29 cellular contexts compared by ENCODE assay signal in the genomic region with DNA sequence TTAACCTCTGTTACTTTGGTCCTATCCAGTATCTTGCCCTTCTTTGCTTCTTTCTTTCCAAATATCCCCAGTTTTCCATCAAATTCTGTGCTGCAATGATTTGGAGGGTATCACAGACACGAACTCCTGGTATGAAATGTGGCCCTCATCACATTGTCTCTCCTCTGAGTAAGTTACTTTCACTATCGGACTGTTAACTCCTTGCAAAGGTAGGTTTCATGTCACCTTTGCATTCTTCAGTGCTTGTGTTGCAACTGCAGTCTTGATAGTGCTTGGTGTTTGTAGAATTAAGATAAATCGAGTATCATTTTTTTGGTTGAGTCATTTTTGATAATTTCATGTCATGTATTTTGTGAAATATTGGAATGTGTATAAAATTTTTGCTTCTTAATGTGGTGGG.
DNase-seq lines count a peak whose midpoint lies in the region; ATAC-seq, FAIRE-seq and TF ChIP-seq lines count a peak whose summit lies in the region.
"Had no signal": no experiment of that assay in that cellular context is flagged by ENCODE, and none has a peak within 500 bp of the region (broad histone marks: within the 10 kb centered on the region; RNA-seq: fewer than 3 reads in every experiment).

No MANE protein-coding gene starts in this region.

- H3K79me2 ChIP-seq in GM23338 (replicated peaks; ENCODE audit: insufficient read depth), result no peaks in the 10 kb centered on the region
- H3K79me2 ChIP-seq in PC-3 (ENCODE audit: low read length), result no peaks in the 10 kb centered on the region

- H3K27me3 ChIP-seq in GM23338 (ENCODE audit: insufficient read depth), result no peaks in the 10 kb centered on the region
- H3K27me3 ChIP-seq in PC-3 (ENCODE audit: low read length), result no peaks in the 10 kb centered on the region
- no peaks in the 10 kb centered on the region for H3K27me3 ChIP-seq in gastroesophageal sphincter
- no peaks in the 10 kb centered on the region for H3K27me3 ChIP-seq in small intestine (ENCODE audit: control insufficient read depth in 2 of 2, insufficient read depth in 2 of 2, low read length in 2 of 2)
- H3K27me3 ChIP-seq: BE2C, SJSA1 had no signal

- H4K20me1 ChIP-seq in GM23338 (replicated peaks; ENCODE audit: insufficient read depth), result no peaks in the 10 kb centered on the region
- H4K20me1 ChIP-seq in PC-3 (ENCODE audit: low read length), result no peaks in the 10 kb centered on the region

- FAIRE-seq in small intestine (lab: Jason Lieb, UNC), result no peak
- FAIRE-seq: GM12891, GM19239 had no signal

- H3K4me3 ChIP-seq in GM23338 (no peak overlapping the region), PC-3 (ENCODE audit: low read length) (no peak overlapping the region), gastroesophageal sphincter (no peak overlapping the region), small intestine (ENCODE audit: low read depth in 1 of 2, low read length in 2 of 2) (no peak overlapping the region)
- H3K4me3 ChIP-seq: PC-9, SJSA1 had no signal

- H3K9me3 Mint-ChIP-seq in GM23338, result no peaks in the 10 kb centered on the region
- no peaks in the 10 kb centered on the region for H3K9me3 Mint-ChIP-seq in activated T-helper 1 cell treated with anti-CD3 and anti-CD28 coated beads, Interleukin-12 subunit alpha, Interleukin-12 subunit beta, Interleukin-2, Interleukin-4 antibody, amounts not matched to agents 30 ng/mL and 10 ng/mL and 1 ng/mL, durations not matched to agents 14 hours and 24 hours and 36 hours
- H3K9me3 Mint-ChIP-seq: CD14-positive monocyte had no signal

- no peak overlapping the region for H3K27ac Mint-ChIP-seq in GM23338
- H3K27ac Mint-ChIP-seq in activated T-helper 1 cell treated with anti-CD3 and anti-CD28 coated beads, Interleukin-12 subunit alpha, Interleukin-12 subunit beta, Interleukin-2, Interleukin-4 antibody, amounts not matched to agents 30 ng/mL and 10 ng/mL and 1 ng/mL, durations not matched to agents 14 hours and 24 hours and 36 hours, result no peak overlapping the region
- H3K27ac Mint-ChIP-seq: CD14-positive monocyte; CD8-positive, alpha-beta memory T cell had no signal

- no peaks in the 10 kb centered on the region for H3K9me3 ChIP-seq in PC-3 (ENCODE audit: low read length)
- no peaks in the 10 kb centered on the region for H3K9me3 ChIP-seq in gastroesophageal sphincter
- no peaks in the 10 kb centered on the region for H3K9me3 ChIP-seq in small intestine (ENCODE audit: control insufficient read depth, low read depth)
- H3K9me3 ChIP-seq: BE2C, SJSA1 had no signal

- H3K4me3 Mint-ChIP-seq in GM23338, result no peak overlapping the region
- H3K4me3 Mint-ChIP-seq in activated T-helper 1 cell treated with anti-CD3 and anti-CD28 coated beads, Interleukin-12 subunit alpha, Interleukin-12 subunit beta, Interleukin-2, Interleukin-4 antibody, amounts not matched to agents 30 ng/mL and 10 ng/mL and 1 ng/mL, durations not matched to agents 14 hours and 24 hours and 36 hours, result no peak overlapping the region
- H3K4me3 Mint-ChIP-seq: CD14-positive monocyte; CD8-positive, alpha-beta memory T cell had no signal

- ATAC-seq in GM23338, result no peak
- ATAC-seq in PC-3, result no peak
- no peak for ATAC-seq in gastroesophageal sphincter
- no peak for ATAC-seq in GM21786 (IDR thresholded peaks at IDR 0.05; ENCODE audit: unreplicated experiment)

- DNase-seq in GM23338 (ENCODE audit: low spot score), result no peak
- DNase-seq in PC-3, result no peak
- DNase-seq in small intestine, result peak; percentile 53
- no peak for DNase-seq in activated CD8-positive, alpha-beta memory T cell treated with anti-CD3 and anti-CD28 coated beads, Interleukin-2, amount 50 U/mL, for 4 hours
- DNase-seq in NCI-H1092 (lab: John Stamatoyannopoulos, UW), result no peak
- DNase-seq in activated T-helper 1 cell treated with anti-CD3 and anti-CD28 coated beads, Interleukin-12 subunit alpha, Interleukin-12 subunit beta, Interleukin-2, Interleukin-4 antibody, amounts not matched to agents 30 ng/mL and 10 ng/mL and 1 ng/mL, durations not matched to agents 14 hours and 24 hours and 36 hours (ENCODE audit: low spot score), result no peak
- DNase-seq: 8988T; ACHN; BE2C; Calu3; CD8-positive, alpha-beta memory T cell; DMS79 treated with DMSO at 0.1 percent for 48 hours; GF-D8; H7; KBM-7; NCI-H1048; NCI-H1417 treated with DMSO at 0.1 percent for 48 hours; NCI-H1694 treated with DMSO at 0.1 percent for 48 hours; NCI-H2081; NCI-H226; NCI-H510A; PC-9; Right ventricle myocardium superior had no signal

- CTCF ChIA-PET in PC-3 (lab: Charles Lee), result interaction anchor here (0.6 kb wide), 1 partner anchor 148 kb away, joined by 3 read pairs; no protein-coding TSS in a partner anchor

- H3F3A ChIP-seq in GM23338 (replicated peaks; ENCODE audit: low read depth), result no peaks in the 10 kb centered on the region
- no peaks in the 10 kb centered on the region for H3F3A ChIP-seq in PC-3 (ENCODE audit: low read length, unreplicated experiment)

- H3K4me2 ChIP-seq in GM23338, result no peak overlapping the region
- peak overlapping the region; percentile 38; the same call in 1 of the 2 replicates for H3K4me2 ChIP-seq in PC-3 (ENCODE audit: low read length)
- H3K4me2 ChIP-seq: PC-9 had no signal

- TF ChIP-seq POLR2A in gastroesophageal sphincter (IDR thresholded peaks at IDR 0.05), result no peak

- H3K9ac ChIP-seq in PC-3 (ENCODE audit: low read length), result no peak overlapping the region

- H3K36me3 ChIP-seq in GM23338 (ENCODE audit: insufficient read depth) (no peaks in the 10 kb centered on the region), PC-3 (ENCODE audit: low read depth, low read length) (no peaks in the 10 kb centered on the region), gastroesophageal sphincter (no peaks in the 10 kb centered on the region), small intestine (ENCODE audit: control insufficient read depth in 2 of 2, insufficient read depth in 2 of 2, low read length in 2 of 2) (no peaks in the 10 kb centered on the region)
- H3K36me3 ChIP-seq: BE2C, SJSA1 had no signal

- H3K36me3 Mint-ChIP-seq in GM23338 (ENCODE audit: low read depth), result no peaks in the 10 kb centered on the region
- H3K36me3 Mint-ChIP-seq in activated T-helper 1 cell treated with anti-CD3 and anti-CD28 coated beads, Interleukin-12 subunit alpha, Interleukin-12 subunit beta, Interleukin-2, Interleukin-4 antibody, amounts not matched to agents 30 ng/mL and 10 ng/mL and 1 ng/mL, durations not matched to agents 14 hours and 24 hours and 36 hours (ENCODE audit: low read depth), result no peaks in the 10 kb centered on the region
- H3K36me3 Mint-ChIP-seq: CD14-positive monocyte; CD8-positive, alpha-beta memory T cell had no signal

- no peak for TF ChIP-seq CTCF in GM23338 (conservative IDR thresholded peaks at IDR 0.05; ENCODE audit: low read depth in 2 of 2)
- no peak for TF ChIP-seq CTCF in PC-3 (conservative IDR thresholded peaks at IDR 0.05; ENCODE audit: low read depth, low read length)
- TF ChIP-seq CTCF in gastroesophageal sphincter (IDR thresholded peaks at IDR 0.05), result no peak

- no peak overlapping the region for H3K27ac ChIP-seq in GM23338 (ENCODE audit: low read depth)
- H3K27ac ChIP-seq in PC-3 (ENCODE audit: low read length), result no peak overlapping the region
- H3K27ac ChIP-seq in gastroesophageal sphincter, result peak overlapping the region; percentile 8 to 55 (median 39)
- H3K27ac ChIP-seq in small intestine (ENCODE audit: low read depth in 1 of 2, low read length in 1 of 2), result peak overlapping the region in 1 of 2 donors; percentile 20
- H3K27ac ChIP-seq: PC-9, SJSA1 had no signal

- peaks cover 2% of the 10 kb centered on the region for H3K27me3 Mint-ChIP-seq in GM23338 (ENCODE audit: insufficient read depth, low read depth, poor library complexity)
- peaks cover 2% of the 10 kb centered on the region for H3K27me3 Mint-ChIP-seq in activated T-helper 1 cell treated with anti-CD3 and anti-CD28 coated beads, Interleukin-12 subunit alpha, Interleukin-12 subunit beta, Interleukin-2, Interleukin-4 antibody, amounts not matched to agents 30 ng/mL and 10 ng/mL and 1 ng/mL, durations not matched to agents 14 hours and 24 hours and 36 hours (ENCODE audit: insufficient read depth)
- H3K27me3 Mint-ChIP-seq: CD8-positive, alpha-beta memory T cell had no signal

- intact Hi-C loops in PC-3 (cut with micrococcal nuclease), result no loop called here
- intact Hi-C loops in activated T-helper 1 cell treated with anti-CD3 and anti-CD28 coated beads, Interleukin-12 subunit alpha, Interleukin-12 subunit beta, Interleukin-2, Interleukin-4 antibody, amounts not matched to agents 30 ng/mL and 10 ng/mL and 1 ng/mL, durations not matched to agents 14 hours and 24 hours and 36 hours (cut with micrococcal nuclease), result no loop called here

- no peaks in the 10 kb centered on the region for H3K9me2 ChIP-seq in GM23338 (ENCODE audit: insufficient read depth)
- no peaks in the 10 kb centered on the region for H3K9me2 ChIP-seq in PC-3 (replicated peaks; ENCODE audit: low read length)

- no peaks in the 10 kb centered on the region for H3K4me1 Mint-ChIP-seq in GM23338
- H3K4me1 Mint-ChIP-seq in activated T-helper 1 cell treated with anti-CD3 and anti-CD28 coated beads, Interleukin-12 subunit alpha, Interleukin-12 subunit beta, Interleukin-2, Interleukin-4 antibody, amounts not matched to agents 30 ng/mL and 10 ng/mL and 1 ng/mL, durations not matched to agents 14 hours and 24 hours and 36 hours (ENCODE audit: low read depth), result no peaks in the 10 kb centered on the region
- H3K4me1 Mint-ChIP-seq: CD14-positive monocyte; CD8-positive, alpha-beta memory T cell had no signal

- 70 to 84% methylated on average over 2 to 3 of the region's 3 CpGs for WGBS in gastroesophageal sphincter (ENCODE audit: low coverage in 1 of 2), 2 donors
- WGBS in small intestine, 3 donors, result 23 to 58% (median 23%) methylated on average over 3 of the region's 3 CpGs

- POLR2A ChIA-PET in PC-3 (lab: Charles Lee; ENCODE audit: unreplicated experiment), result no interaction called here

- H3K4me1 ChIP-seq in GM23338 (ENCODE audit: insufficient read depth), result no peaks in the 10 kb centered on the region
- 0 out of 2 replicates have a peak, but pooled peaks cover 4% of the 10 kb centered on the region for H3K4me1 ChIP-seq in PC-3 (ENCODE audit: insufficient read depth, low read length)
- H3K4me1 ChIP-seq in gastroesophageal sphincter, result peaks cover 0 to 56% (median 5%) of the 10 kb centered on the region in 3 donors
- H3K4me1 ChIP-seq in small intestine (ENCODE audit: control insufficient read depth in 2 of 2, insufficient read depth in 1 of 2, low read depth in 1 of 2, low read length in 1 of 2), result peaks cover 0 to 2% of the 10 kb centered on the region in 2 donors
- H3K4me1 ChIP-seq: BE2C, SJSA1 had no signal

- TF ChIP-seq EP300 in gastroesophageal sphincter (IDR thresholded peaks at IDR 0.05), result no peak

- H2AFZ ChIP-seq in GM23338 (peak overlapping the region; percentile 64; the same call in 1 of the 2 replicates), PC-3 (ENCODE audit: low read length) (no peak overlapping the region)
- H2AFZ ChIP-seq: PC-9 had no signal

- no TSS peak for BruUV-seq in PC-3 (replicated peaks; lab: Mats Ljungman, UMichigan)

TF ChIP-seq in GM23338, 12 proteins besides CTCF, POLR2A, EP300 and RAD21 (continues in another document):
- TF ChIP-seq JUNB (IDR thresholded peaks at IDR 0.05; ENCODE audit: unreplicated experiment), result no peak

Comparison
In these comparisons a context has a peak if more than half of its experiments do, and no peak if none do; other contexts are left out.
1. H3K27ac ChIP-seq: peak in gastroesophageal sphincter (4 of 4); none in GM23338 (single experiment) and PC-3 (single experiment).